8 cellular contexts compared by ENCODE assay signal in the genomic region with DNA sequence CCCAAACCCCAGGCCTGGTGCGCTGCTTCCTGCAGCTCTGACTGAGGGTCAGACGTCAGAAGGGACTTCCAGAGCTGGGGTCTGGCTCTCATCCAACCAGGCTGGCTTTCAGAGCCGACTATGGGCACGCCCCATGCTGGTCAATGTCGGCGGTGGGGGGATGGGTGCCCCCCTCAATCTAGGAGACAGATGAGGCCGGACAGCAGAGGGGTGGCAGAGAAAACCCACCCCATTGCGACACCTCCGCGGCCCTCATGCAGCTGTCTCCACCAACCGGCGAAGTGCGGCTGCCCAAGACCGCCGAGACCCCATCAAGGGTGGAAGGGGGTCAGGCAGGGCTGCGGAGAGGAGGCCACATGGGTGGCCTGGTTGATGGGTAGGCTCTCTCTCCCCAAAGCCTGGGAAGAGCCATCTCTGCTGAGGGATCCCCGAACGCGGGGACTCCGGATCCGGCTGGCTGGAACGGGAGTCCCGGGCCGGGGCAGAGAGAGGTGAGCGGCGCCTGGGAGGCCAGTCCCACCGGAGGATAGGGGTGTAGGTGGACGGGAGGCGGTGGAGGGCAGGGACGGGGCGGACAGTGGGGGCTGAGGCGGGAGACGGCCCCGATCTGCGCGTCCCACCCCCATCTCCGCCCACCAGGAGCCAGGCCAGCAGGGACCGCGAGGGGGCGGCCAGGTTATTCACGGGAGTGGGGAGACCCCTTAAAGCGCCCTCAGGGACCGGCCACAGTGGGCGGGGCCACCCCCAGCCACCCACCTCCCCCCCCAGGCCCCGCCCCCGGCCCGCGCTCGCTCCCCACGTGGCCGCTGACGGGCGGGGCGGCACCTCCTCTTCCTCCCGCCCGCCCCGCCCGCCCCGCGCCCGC. TPM values are rescaled to one million over a fixed set of nuclear protein-coding genes. Genes with fewer than 3 reads are reported as not detected.
DNase-seq lines count a peak whose midpoint lies in the region; ATAC-seq and TF ChIP-seq lines count a peak whose summit lies in the region.

A gene (plus strand): TSS at position 864 of the 865 bp plus-strand sequence. CDS start 11,748 bp downstream, outside the sequence.

- H3K4me1 ChIP-seq in HAP-1 (peaks cover 9% of the 10 kb centered on the region), NT2/D1 (ENCODE audit: insufficient read depth, insufficient read length) (peaks cover 32% of the 10 kb centered on the region), thyroid gland (peaks cover 29 to 35% of the 10 kb centered on the region in 2 donors)
- H3K4me1 ChIP-seq in naive thymus-derived CD4-positive, alpha-beta T cell (ENCODE audit: control insufficient read depth in 2 of 2, insufficient read depth in 2 of 2, low read length in 2 of 2) = peaks cover 10 to 59% of the 10 kb centered on the region in 2 donors

- WGBS in thyroid gland, 2 donors = 0 to 11% methylated on average over 12 to 34 of the region's 61 CpGs

- H3K4me3 Mint-ChIP-seq in activated T-helper 17 cell treated with anti-CD3 and anti-CD28 coated beads, Interleukin-2, amount 50 U/mL, for 72 hours = peak within 1 kb of the TSS; percentile 72
- H3K4me3 Mint-ChIP-seq in naive thymus-derived CD4-positive, alpha-beta T cell = peak within 1 kb of the TSS; percentile 58 to 91 (median 79)

- H3K4me3 ChIP-seq in HAP-1 = peak within 1 kb of the TSS; percentile 67
- H3K4me3 ChIP-seq in NT2/D1 (ENCODE audit: insufficient read length, low read depth) = peak within 1 kb of the TSS; percentile 71
- peak within 1 kb of the TSS; percentile 80 for H3K4me3 ChIP-seq in fibroblast of pulmonary artery (replicated peaks; ENCODE audit: low read depth, low read length)
- H3K4me3 ChIP-seq in naive thymus-derived CD4-positive, alpha-beta T cell (ENCODE audit: low read length) = peak within 1 kb of the TSS; percentile 70
- H3K4me3 ChIP-seq in thyroid gland (replicated peaks in 1 of 3) = peak within 1 kb of the TSS; percentile 72 to 93 (median 85)

- H3K27ac Mint-ChIP-seq in activated T-helper 17 cell treated with anti-CD3 and anti-CD28 coated beads, Interleukin-2, amount 50 U/mL, for 72 hours = peak within 1 kb of the TSS; percentile 41
- peak within 1 kb of the TSS in 5 of 9 donors; percentile 8 to 90 (median 65) for H3K27ac Mint-ChIP-seq in naive thymus-derived CD4-positive, alpha-beta T cell

- peak within 1 kb of the TSS; percentile 88 for H3K9ac ChIP-seq in NT2/D1 (ENCODE audit: insufficient read length, low read depth)

- H3K36me3 ChIP-seq in HAP-1 (replicated peaks) (peaks cover 9% of the 10 kb centered on the region), NT2/D1 (ENCODE audit: insufficient read depth, insufficient read length, low read length) (peaks cover 34% of the 10 kb centered on the region), thyroid gland (no peaks in the 10 kb centered on the region)
- no peaks in the 10 kb centered on the region for H3K36me3 ChIP-seq in naive thymus-derived CD4-positive, alpha-beta T cell (ENCODE audit: control insufficient read depth in 2 of 3, insufficient read depth in 3 of 3, low read length in 3 of 3)

- intact Hi-C loops in naive thymus-derived CD4-positive, alpha-beta T cell (cut with micrococcal nuclease) = loop anchor here (1.0 to 2.0 kb wide), 4 partner anchors 12 to 64 kb away; a partner anchor contains a TSS
- intact Hi-C loops in thyroid gland (cut with DNase I) = no loop called here

- in situ Hi-C loops in HAP-1 (cut with MboI; ENCODE audit: low sequenced_read_pairs) = no loop called here

- TF ChIP-seq CTCF in fibroblast of pulmonary artery (IDR thresholded peaks at IDR 0.05; ENCODE audit: low read length, missing control alignments) (no peak), thyroid gland (IDR thresholded peaks at IDR 0.05) (no peak)

- peak within 1 kb of the TSS; percentile 77 for H3K27ac ChIP-seq in naive thymus-derived CD4-positive, alpha-beta T cell (ENCODE audit: low read depth, low read length)
- peak within 1 kb of the TSS; percentile 70 to 84 (median 76) for H3K27ac ChIP-seq in thyroid gland

- peak; percentile 69 for DNase-seq in COR-L47 (lab: John Stamatoyannopoulos, UW)
- peak; percentile 47 to 77 for DNase-seq in HAP-1 (ENCODE audit: low spot score in 2 of 2)
- DNase-seq in NT2/D1 (ENCODE audit: low read depth, low spot score) = no peak
- DNase-seq in fibroblast of pulmonary artery (ENCODE audit: low read depth) = peak; percentile 45
- DNase-seq in naive thymus-derived CD4-positive, alpha-beta T cell = peak in 6 of 9 donors; percentile 36 to 64 (median 40)
- peak; percentile 65 for DNase-seq in thyroid gland

- H3K4me1 Mint-ChIP-seq in activated T-helper 17 cell treated with anti-CD3 and anti-CD28 coated beads, Interleukin-2, amount 50 U/mL, for 72 hours = peaks cover 11% of the 10 kb centered on the region
- peaks cover 14 to 61% (median 45%) of the 10 kb centered on the region in 7 donors for H3K4me1 Mint-ChIP-seq in naive thymus-derived CD4-positive, alpha-beta T cell

- POLR2A ChIA-PET in naive thymus-derived CD4-positive, alpha-beta T cell (lab: Charles Lee) = interaction anchor here (0.7 kb wide), 1 partner anchor 1534 kb away, joined by 3 read pairs; no protein-coding TSS in a partner anchor

- TF ChIP-seq POLR2A in thyroid gland (IDR thresholded peaks at IDR 0.05) (peak in 1 of 2 donors; percentile 19), GM18505 (IDR thresholded peaks at IDR 0.05; ENCODE audit: borderline replicate concordance, extremely low read depth, insufficient read depth, insufficient read length) (no peak)

- no peaks in the 10 kb centered on the region for H3K9me3 Mint-ChIP-seq in activated T-helper 17 cell treated with anti-CD3 and anti-CD28 coated beads, Interleukin-2, amount 50 U/mL, for 72 hours
- no peaks in the 10 kb centered on the region for H3K9me3 Mint-ChIP-seq in naive thymus-derived CD4-positive, alpha-beta T cell

- H3K27me3 ChIP-seq in HAP-1 (ENCODE audit: low read depth) (no peaks in the 10 kb centered on the region), NT2/D1 (ENCODE audit: insufficient read depth, insufficient read length) (no peaks in the 10 kb centered on the region), thyroid gland (no peaks in the 10 kb centered on the region)
- H3K27me3 ChIP-seq in naive thymus-derived CD4-positive, alpha-beta T cell (ENCODE audit: control insufficient read depth in 2 of 2, insufficient read depth in 2 of 2, low read length in 2 of 2) = no peaks in the 10 kb centered on the region

- no peaks in the 10 kb centered on the region for H3K9me3 ChIP-seq in HAP-1
- H3K9me3 ChIP-seq in NT2/D1 (ENCODE audit: insufficient read depth, low read length) = no peaks in the 10 kb centered on the region
- no peaks in the 10 kb centered on the region for H3K9me3 ChIP-seq in naive thymus-derived CD4-positive, alpha-beta T cell (ENCODE audit: control insufficient read depth in 2 of 3, low read length in 3 of 3)
- no peaks in the 10 kb centered on the region for H3K9me3 ChIP-seq in thyroid gland

- peak; percentile 77 for ATAC-seq in activated T-helper 17 cell treated with anti-CD3 and anti-CD28 coated beads, Interleukin-2, amount 50 U/mL, for 72 hours (replicated peaks)
- peak; percentile 79 for ATAC-seq in naive thymus-derived CD4-positive, alpha-beta T cell
- no peak for ATAC-seq in GM18505 (IDR thresholded peaks at IDR 0.05; ENCODE audit: unreplicated experiment)

- no peaks in the 10 kb centered on the region for H3K36me3 Mint-ChIP-seq in activated T-helper 17 cell treated with anti-CD3 and anti-CD28 coated beads, Interleukin-2, amount 50 U/mL, for 72 hours (ENCODE audit: low read depth)
- H3K36me3 Mint-ChIP-seq in naive thymus-derived CD4-positive, alpha-beta T cell = peaks cover 0 to 7% (median 0%) of the 10 kb centered on the region in 5 donors

- no peaks in the 10 kb centered on the region for H3K27me3 Mint-ChIP-seq in activated T-helper 17 cell treated with anti-CD3 and anti-CD28 coated beads, Interleukin-2, amount 50 U/mL, for 72 hours
- H3K27me3 Mint-ChIP-seq in naive thymus-derived CD4-positive, alpha-beta T cell = no peaks in the 10 kb centered on the region

- CTCF ChIA-PET in naive thymus-derived CD4-positive, alpha-beta T cell (lab: Charles Lee) = interaction anchor here (2.4 kb wide), 1 partner anchor 23 kb away, joined by 13 read pairs; no protein-coding TSS in a partner anchor

RNA-seq across cellular contexts. Expression of the gene that starts here (rescaled TPM):
- 10 to 100 TPM; 61.9 to 87.8 TPM for total RNA-seq in activated T-helper 17 cell treated with anti-CD3 and anti-CD28 coated beads, Interleukin-2, amount 50 U/mL, for 72 hours
- total RNA-seq in naive thymus-derived CD4-positive, alpha-beta T cell = 100 to 1,000 TPM in 2 of 5 experiments, 10 to 100 TPM in 3; 65.0 to 140 (median 95.5) TPM
- polyA plus RNA-seq in naive thymus-derived CD4-positive, alpha-beta T cell = 10 to 100 TPM in 1 of 2 donors, 1 to 10 TPM in 1; 5.8 to 12.4 TPM
- 10 to 100 TPM; 35.1 to 54.7 (median 42.5) TPM for total RNA-seq in thyroid gland
